ENCODE assay signal across 11 cellular contexts in the genomic region with DNA sequence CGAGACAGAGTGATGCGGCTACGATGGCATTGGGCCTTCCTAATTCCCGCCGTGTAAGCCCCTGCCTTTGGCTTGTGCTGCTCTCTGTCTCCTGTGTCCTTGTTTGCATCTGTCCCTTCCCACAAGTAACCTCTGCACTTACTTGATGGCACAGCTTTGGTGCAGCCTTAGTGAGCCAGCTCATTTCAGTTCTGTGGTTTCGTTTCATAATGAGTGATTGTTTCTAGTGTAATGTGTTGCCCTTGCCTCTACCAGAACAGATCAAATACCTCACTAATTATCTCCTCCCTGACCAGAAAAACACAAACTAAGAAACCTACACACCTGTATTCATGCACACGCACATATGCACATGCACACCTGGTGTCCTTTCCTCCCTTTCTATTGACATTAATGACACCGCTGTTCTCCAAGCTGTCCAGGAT. TPM values are rescaled to one million over a fixed set of nuclear protein-coding genes. Genes with fewer than 3 reads are reported as not detected.
A peak's percentile ranks its signal among the peaks of the same experiment; 100 is the strongest.
DNase-seq lines count a peak whose midpoint lies in the region; ATAC-seq, FAIRE-seq and TF ChIP-seq lines count a peak whose summit lies in the region.
"Had no signal": no experiment of that assay in that cellular context is flagged by ENCODE, and none has a peak within 500 bp of the region (broad histone marks: within the 10 kb centered on the region; RNA-seq: fewer than 3 reads in every experiment).

No MANE protein-coding gene starts in this region.

- ATAC-seq in GM19395 (IDR thresholded peaks at IDR 0.05; ENCODE audit: unreplicated experiment) (peak; percentile 88), HG03139 (IDR thresholded peaks at IDR 0.05; ENCODE audit: unreplicated experiment) (peak; percentile 49)
- no peak for ATAC-seq in naive thymus-derived CD8-positive, alpha-beta T cell
- ATAC-seq: HCT116 had no signal

- intact Hi-C loops in activated T-helper 1 cell treated with anti-CD3 and anti-CD28 coated beads, Interleukin-12 subunit alpha, Interleukin-12 subunit beta, Interleukin-2, Interleukin-4 antibody, amounts not matched to agents 30 ng/mL and 10 ng/mL and 1 ng/mL, durations not matched to agents 14 hours and 24 hours and 36 hours (cut with micrococcal nuclease), result loop anchor here (1.0 to 5.0 kb wide), 3 partner anchors 49 to 124 kb away; partner anchors contain the start of gene GRK3
- intact Hi-C loops in vagina (cut with DNase I), result no loop called here

- H3K4me3 ChIP-seq in endodermal cell (ENCODE audit: low read length), result no peak overlapping the region
- H3K4me3 ChIP-seq in vagina, result no peak overlapping the region
- H3K4me3 ChIP-seq: neural progenitor cell had no signal

- no peaks in the 10 kb centered on the region for H3K9me3 Mint-ChIP-seq in activated T-helper 1 cell treated with anti-CD3 and anti-CD28 coated beads, Interleukin-12 subunit alpha, Interleukin-12 subunit beta, Interleukin-2, Interleukin-4 antibody, amounts not matched to agents 30 ng/mL and 10 ng/mL and 1 ng/mL, durations not matched to agents 14 hours and 24 hours and 36 hours
- no peaks in the 10 kb centered on the region for H3K9me3 Mint-ChIP-seq in endodermal cell
- H3K9me3 Mint-ChIP-seq in naive thymus-derived CD8-positive, alpha-beta T cell, result no peaks in the 10 kb centered on the region
- H3K9me3 Mint-ChIP-seq: neural progenitor cell had no signal

- WGBS in endodermal cell (ENCODE audit: insufficient coverage in 1 of 2, insufficient read length in 1 of 2), 2 experiments, result 95 to 99% methylated on average over 7 of the region's 8 CpGs

- DNase-seq in GM18507 (ENCODE audit: extremely low spot score, insufficient read length, low read depth), result peak; percentile 42
- no peak for DNase-seq in activated T-helper 1 cell treated with anti-CD3 and anti-CD28 coated beads, Interleukin-12 subunit alpha, Interleukin-12 subunit beta, Interleukin-2, Interleukin-4 antibody, amounts not matched to agents 30 ng/mL and 10 ng/mL and 1 ng/mL, durations not matched to agents 14 hours and 24 hours and 36 hours (ENCODE audit: low spot score)
- no peak for DNase-seq in endodermal cell
- no peak for DNase-seq in vagina (ENCODE audit: extremely low spot score in 2 of 2)
- no peak for DNase-seq in DMS153 (lab: John Stamatoyannopoulos, UW)
- no peak for DNase-seq in naive thymus-derived CD8-positive, alpha-beta T cell
- DNase-seq: NCI-H1092 had no signal

- H3K9me3 ChIP-seq in endodermal cell (ENCODE audit: control insufficient read depth, low read length) (no peaks in the 10 kb centered on the region), vagina (no peaks in the 10 kb centered on the region)

- H3K4me1 ChIP-seq in endodermal cell (ENCODE audit: control insufficient read depth, insufficient read depth, low read length) (no peaks in the 10 kb centered on the region), vagina (peaks cover 14% of the 10 kb centered on the region)

- peak overlapping the region; percentile 23 for H3K4me3 Mint-ChIP-seq in activated T-helper 1 cell treated with anti-CD3 and anti-CD28 coated beads, Interleukin-12 subunit alpha, Interleukin-12 subunit beta, Interleukin-2, Interleukin-4 antibody, amounts not matched to agents 30 ng/mL and 10 ng/mL and 1 ng/mL, durations not matched to agents 14 hours and 24 hours and 36 hours
- H3K4me3 Mint-ChIP-seq in endodermal cell, result no peak overlapping the region
- no peak overlapping the region for H3K4me3 Mint-ChIP-seq in naive thymus-derived CD8-positive, alpha-beta T cell
- H3K4me3 Mint-ChIP-seq: neural progenitor cell had no signal

- H3K27me3 ChIP-seq in endodermal cell (ENCODE audit: control insufficient read depth, insufficient read depth, low read length, poor library complexity, severe bottlenecking) (no peaks in the 10 kb centered on the region), vagina (no peaks in the 10 kb centered on the region)
- H3K27me3 ChIP-seq: neural progenitor cell had no signal

- peaks cover 63% of the 10 kb centered on the region for H3K4me1 Mint-ChIP-seq in activated T-helper 1 cell treated with anti-CD3 and anti-CD28 coated beads, Interleukin-12 subunit alpha, Interleukin-12 subunit beta, Interleukin-2, Interleukin-4 antibody, amounts not matched to agents 30 ng/mL and 10 ng/mL and 1 ng/mL, durations not matched to agents 14 hours and 24 hours and 36 hours (ENCODE audit: low read depth)
- peaks cover 6% of the 10 kb centered on the region for H3K4me1 Mint-ChIP-seq in endodermal cell
- H3K4me1 Mint-ChIP-seq in naive thymus-derived CD8-positive, alpha-beta T cell, result peaks cover 9 to 21% (median 13%) of the 10 kb centered on the region in 4 donors

- H3K9ac ChIP-seq in endodermal cell (ENCODE audit: extremely low read depth, low read length, poor library complexity, severe bottlenecking), result no peak overlapping the region
- H3K9ac ChIP-seq: neural progenitor cell had no signal

- H3K27ac ChIP-seq in endodermal cell (ENCODE audit: low read depth, low read length) (no peak overlapping the region), vagina (no peak overlapping the region)
- H3K27ac ChIP-seq: neural progenitor cell had no signal

- H3K27ac Mint-ChIP-seq in activated T-helper 1 cell treated with anti-CD3 and anti-CD28 coated beads, Interleukin-12 subunit alpha, Interleukin-12 subunit beta, Interleukin-2, Interleukin-4 antibody, amounts not matched to agents 30 ng/mL and 10 ng/mL and 1 ng/mL, durations not matched to agents 14 hours and 24 hours and 36 hours, result peak overlapping the region; percentile 54
- no peak overlapping the region for H3K27ac Mint-ChIP-seq in endodermal cell
- H3K27ac Mint-ChIP-seq in naive thymus-derived CD8-positive, alpha-beta T cell, result no peak overlapping the region

- no peak for TF ChIP-seq POLR2A in vagina (IDR thresholded peaks at IDR 0.05)

- H3K27me3 Mint-ChIP-seq in activated T-helper 1 cell treated with anti-CD3 and anti-CD28 coated beads, Interleukin-12 subunit alpha, Interleukin-12 subunit beta, Interleukin-2, Interleukin-4 antibody, amounts not matched to agents 30 ng/mL and 10 ng/mL and 1 ng/mL, durations not matched to agents 14 hours and 24 hours and 36 hours (ENCODE audit: insufficient read depth), result no peaks in the 10 kb centered on the region
- peaks cover 2% of the 10 kb centered on the region for H3K27me3 Mint-ChIP-seq in endodermal cell (ENCODE audit: insufficient read depth)
- H3K27me3 Mint-ChIP-seq in naive thymus-derived CD8-positive, alpha-beta T cell, result no peaks in the 10 kb centered on the region

- peaks cover 19% of the 10 kb centered on the region for H3K36me3 Mint-ChIP-seq in activated T-helper 1 cell treated with anti-CD3 and anti-CD28 coated beads, Interleukin-12 subunit alpha, Interleukin-12 subunit beta, Interleukin-2, Interleukin-4 antibody, amounts not matched to agents 30 ng/mL and 10 ng/mL and 1 ng/mL, durations not matched to agents 14 hours and 24 hours and 36 hours (ENCODE audit: low read depth)
- H3K36me3 Mint-ChIP-seq in endodermal cell (ENCODE audit: low read depth), result peaks cover 6% of the 10 kb centered on the region
- H3K36me3 Mint-ChIP-seq in naive thymus-derived CD8-positive, alpha-beta T cell, result peaks cover 0 to 7% (median 2%) of the 10 kb centered on the region in 3 donors

- FAIRE-seq in GM18507 (lab: Jason Lieb, UNC), result peak; percentile 96

- no peaks in the 10 kb centered on the region for H3K36me3 ChIP-seq in endodermal cell (ENCODE audit: control insufficient read depth, insufficient read depth, low read length)
- no peaks in the 10 kb centered on the region for H3K36me3 ChIP-seq in vagina
- H3K36me3 ChIP-seq: neural progenitor cell had no signal

- POLR2A ChIA-PET in naive thymus-derived CD8-positive, alpha-beta T cell (lab: Charles Lee), result no interaction called here

- TF ChIP-seq CTCF in endodermal cell (conservative IDR thresholded peaks at IDR 0.05), result no peak
- TF ChIP-seq CTCF in vagina (IDR thresholded peaks at IDR 0.05), result no peak

RNA-seq across cellular contexts. Expression of gene GRK3, which starts 58.8 kb away (rescaled TPM):
- 33.0 and 38.2 TPM in 2 replicates for total RNA-seq in activated T-helper 1 cell treated with anti-CD3 and anti-CD28 coated beads, Interleukin-12 subunit alpha, Interleukin-12 subunit beta, Interleukin-2, Interleukin-4 antibody, amounts not matched to agents 30 ng/mL and 10 ng/mL and 1 ng/mL, durations not matched to agents 14 hours and 24 hours and 36 hours
- total RNA-seq in endodermal cell (10 to 100 TPM; 19.4 to 21.0 TPM), vagina (5.6 TPM)
- polyA plus RNA-seq in endodermal cell (2013, experiment 1 of 2), result 12.5 TPM
- 11.6 TPM for polyA plus RNA-seq in endodermal cell (2013, experiment 2 of 2)
- total RNA-seq in naive thymus-derived CD8-positive, alpha-beta T cell, result 1 to 10 TPM; 8.5 to 8.8 TPM
- under 1 TPM; 0.19 to 0.77 (median 0.29) TPM for polyA plus RNA-seq in naive thymus-derived CD8-positive, alpha-beta T cell

Comparison
In these comparisons a context has a peak if more than half of its experiments do, and no peak if none do; other contexts are left out.
1. ATAC-seq: peak in GM19395 (single experiment) and HG03139 (single experiment); none in naive thymus-derived CD8-positive, alpha-beta T cell (0 of 2).